Comparison of ENCODE assay signal across 7 cellular contexts in the genomic region with DNA sequence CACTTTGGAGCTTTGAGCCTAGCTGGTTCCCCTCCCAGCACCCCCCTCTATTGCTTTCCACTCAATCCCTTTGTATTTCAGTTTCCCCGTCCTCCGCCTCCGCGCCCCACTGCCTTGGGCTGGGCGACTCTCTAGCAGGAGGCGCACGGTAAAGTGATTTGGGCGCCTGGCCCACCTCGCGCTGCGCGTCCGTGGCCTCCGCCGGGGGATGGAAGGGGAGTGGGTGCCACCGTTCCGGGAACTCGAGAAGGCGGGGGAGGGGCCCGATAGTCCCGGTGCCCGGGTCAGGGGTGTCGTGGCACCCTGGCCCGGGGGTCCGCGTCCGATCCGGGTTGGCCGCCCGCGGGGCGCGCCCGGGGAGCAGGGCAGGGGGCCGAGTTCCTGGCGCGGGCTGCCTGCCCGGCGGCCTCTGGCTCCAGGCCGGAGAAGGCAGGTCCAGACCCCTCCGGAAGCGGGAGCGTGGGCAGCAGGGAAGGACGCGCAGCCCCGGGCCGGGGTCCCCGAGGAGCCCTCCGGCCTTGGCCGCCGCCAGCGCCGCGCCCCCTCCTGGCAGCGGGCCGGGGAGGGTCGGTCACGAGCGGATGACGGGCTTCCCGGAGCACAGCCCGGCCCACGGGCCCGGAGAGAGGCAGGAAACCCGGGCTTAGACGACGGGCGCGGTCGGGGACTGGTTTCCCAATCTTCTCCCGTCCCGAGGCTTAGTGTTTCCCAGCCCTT. TPM values are rescaled to one million over a fixed set of nuclear protein-coding genes. Genes with fewer than 3 reads are reported as not detected.
DNase-seq lines count a peak whose midpoint lies in the region; ATAC-seq, FAIRE-seq and TF ChIP-seq lines count a peak whose summit lies in the region.

No MANE protein-coding gene starts in this region.

- H4K5ac ChIP-seq in IMR-90 (ENCODE audit: low read depth, low read length), result no peak overlapping the region

- no peaks in the 10 kb centered on the region; the same call in 1 of the 2 replicates for H3K9me1 ChIP-seq in IMR-90 (ENCODE audit: insufficient read depth, low read length)

- H2AFZ ChIP-seq in IMR-90 (replicated peaks; ENCODE audit: low read length, poor library complexity), result peak overlapping the region; percentile 74

- ATAC-seq in IMR-90 (ENCODE audit: low read depth), result peak; percentile 42
- peak; percentile 48 for ATAC-seq in stimulated activated naive CD8-positive, alpha-beta T cell treated with anti-CD3 and anti-CD28 coated beads, Interleukin-15, amount 100 ng/mL, for 72 hours
- ATAC-seq in HG02763 (IDR thresholded peaks at IDR 0.05; ENCODE audit: unreplicated experiment), result no peak
- ATAC-seq in HG03342 (IDR thresholded peaks at IDR 0.05; ENCODE audit: unreplicated experiment), result no peak

- intact Hi-C loops in IMR-90 (cut with micrococcal nuclease), result no loop called here
- intact Hi-C loops in kidney (cut with DNase I), result no loop called here

- peak overlapping the region; percentile 21; the same call in 1 of the 2 replicates for H3K14ac ChIP-seq in IMR-90 (replicated peaks; ENCODE audit: low read depth, low read length)

- no peak overlapping the region for H3K27ac Mint-ChIP-seq in stimulated activated naive CD8-positive, alpha-beta T cell treated with anti-CD3 and anti-CD28 coated beads, Interleukin-15, amount 100 ng/mL, for 72 hours

- peak overlapping the region; percentile 40 to 85; a peak in 3 of 4 replicates for H4K8ac ChIP-seq in IMR-90 (ENCODE audit: low read depth in 2 of 2, low read length in 2 of 2)

- no peak overlapping the region for H2BK5ac ChIP-seq in IMR-90 (ENCODE audit: low read depth, low read length, poor library complexity, severe bottlenecking)

- CTCF ChIA-PET in IMR-90 (lab: Yijun Ruan, JAX), result no interaction called here

- WGBS in IMR-90 (ENCODE audit: extremely low coverage in 2 of 2, insufficient read length in 1 of 2), 2 experiments, result 14% methylated on average over 45 of the region's 72 CpGs; no CpG with 5 or more reads in 1 of the 2 experiments

- TF ChIP-seq CTCF in IMR-90 (conservative IDR thresholded peaks at IDR 0.05; ENCODE audit: low read depth, low read length) (no peak), cardiac fibroblast (IDR thresholded peaks at IDR 0.05; ENCODE audit: low read depth, low read length) (no peak), kidney (IDR thresholded peaks at IDR 0.05; ENCODE audit: borderline replicate concordance, extremely low read depth, insufficient read depth) (no peak)

- peak overlapping the region; percentile 78 for H2AK9ac ChIP-seq in IMR-90 (replicated peaks; ENCODE audit: low read depth, low read length, poor library complexity)

- H3K36me3 ChIP-seq in IMR-90 (ENCODE audit: control insufficient read depth, insufficient read depth, low read length), result no peaks in the 10 kb centered on the region
- H3K36me3 ChIP-seq in kidney (ENCODE audit: control insufficient read depth in 1 of 2, insufficient read depth in 2 of 2, low read length in 2 of 2), result no peaks in the 10 kb centered on the region

- H3K23ac ChIP-seq in IMR-90 (ENCODE audit: low read depth, low read length), result peak overlapping the region; percentile 65; the same call in 1 of the 2 replicates

- FAIRE-seq in kidney (lab: Jason Lieb, UNC), result no peak
- FAIRE-seq in H54 (lab: Jason Lieb, UNC), result no peak

- dilution Hi-C loops in IMR-90 (cut with HindIII; ENCODE audit: low sequenced_read_pairs, unreplicated experiment), result no loop called here

- H3K4me1 ChIP-seq in IMR-90 (ENCODE audit: control insufficient read depth, insufficient read depth, low read length) (no peaks in the 10 kb centered on the region), kidney (ENCODE audit: control insufficient read depth in 1 of 2, insufficient read depth in 1 of 2, low read depth in 1 of 2, low read length in 2 of 2) (no peaks in the 10 kb centered on the region)

- H2BK120ac ChIP-seq in IMR-90 (ENCODE audit: low read depth, low read length), result no peak overlapping the region

- peaks cover 60% of the 10 kb centered on the region for H3K27me3 Mint-ChIP-seq in stimulated activated naive CD8-positive, alpha-beta T cell treated with anti-CD3 and anti-CD28 coated beads, Interleukin-15, amount 100 ng/mL, for 72 hours

- H3K9me3 ChIP-seq in IMR-90 (ENCODE audit: control insufficient read depth, insufficient read depth, low read length) (no peaks in the 10 kb centered on the region), kidney (ENCODE audit: control insufficient read depth in 1 of 2, low read length in 2 of 2) (no peaks in the 10 kb centered on the region)

- H3K56ac ChIP-seq in IMR-90 (ENCODE audit: extremely low read depth, insufficient read depth, low read length), result no peak overlapping the region

- H3K79me1 ChIP-seq in IMR-90 (ENCODE audit: low read depth in 1 of 2, low read length in 2 of 2), result no peaks in the 10 kb centered on the region

- peak overlapping the region in 1 of 2 donors; percentile 42 for H3K4me3 Mint-ChIP-seq in stimulated activated naive CD8-positive, alpha-beta T cell treated with anti-CD3 and anti-CD28 coated beads, Interleukin-15, amount 100 ng/mL, for 72 hours

- DNase-seq in IMR-90 (no peak), cardiac fibroblast (ENCODE audit: low read depth in 2 of 2) (peak; percentile 38 to 85), kidney (peak; percentile 89), H54 (ENCODE audit: insufficient read length, low spot score) (no peak)
- no peak for DNase-seq in stimulated activated naive CD8-positive, alpha-beta T cell treated with anti-CD3 and anti-CD28 coated beads, Interleukin-15, amount 100 ng/mL, for 72 hours

- no peaks in the 10 kb centered on the region for H3K9me3 Mint-ChIP-seq in stimulated activated naive CD8-positive, alpha-beta T cell treated with anti-CD3 and anti-CD28 coated beads, Interleukin-15, amount 100 ng/mL, for 72 hours

- H3K4ac ChIP-seq in IMR-90 (ENCODE audit: low read depth, low read length), result 0 out of 2 replicates have a peak overlapping the region, but pooled peaks have one; percentile 36

- no peak overlapping the region; the same call in 1 of the 2 replicates for H3K4me2 ChIP-seq in IMR-90 (ENCODE audit: low read depth, low read length)

- H4K20me1 ChIP-seq in IMR-90 (ENCODE audit: insufficient read depth, low read length), result no peaks in the 10 kb centered on the region

- no peak overlapping the region for H3K18ac ChIP-seq in IMR-90 (ENCODE audit: low read depth, low read length)

- no peak overlapping the region for H2AK5ac ChIP-seq in IMR-90 (ENCODE audit: low read depth, low read length)

- H3K27ac ChIP-seq in IMR-90 (ENCODE audit: insufficient read depth, low read length) (no peak overlapping the region), kidney (ENCODE audit: low read depth in 2 of 2, low read length in 2 of 2) (peak overlapping the region; percentile 65 to 74)

- H2BK20ac ChIP-seq in IMR-90 (ENCODE audit: low read depth, low read length), result peak overlapping the region; percentile 25; the same call in 1 of the 2 replicates

- H3K9ac ChIP-seq in IMR-90 (ENCODE audit: low read depth, low read length), result no peak overlapping the region
- peak overlapping the region in 1 of 2 donors; percentile 35 for H3K9ac ChIP-seq in kidney (ENCODE audit: low read length in 2 of 2)

- in situ Hi-C loops in IMR-90 (cut with MboI; ENCODE audit: low sequenced_read_pairs), result no loop called here

- H3K27me3 ChIP-seq in IMR-90 (ENCODE audit: control insufficient read depth, insufficient read depth, low read length), result peaks cover 20% of the 10 kb centered on the region

- no peak for TF ChIP-seq POLR2A in IMR-90 (IDR thresholded peaks at IDR 0.05; ENCODE audit: low read depth, low read length)
- TF ChIP-seq POLR2A in H54 (IDR thresholded peaks at IDR 0.05; ENCODE audit: low read depth, low read length), result no peak

- no peak for TF ChIP-seq RAD21 in IMR-90 (IDR thresholded peaks at IDR 0.05; ENCODE audit: low read length)

- peaks cover 14% of the 10 kb centered on the region for H3K4me1 Mint-ChIP-seq in stimulated activated naive CD8-positive, alpha-beta T cell treated with anti-CD3 and anti-CD28 coated beads, Interleukin-15, amount 100 ng/mL, for 72 hours

- H3K4me3 ChIP-seq in IMR-90 (ENCODE audit: insufficient read depth, low read depth, low read length) (no peak overlapping the region), cardiac fibroblast (replicated peaks in 1 of 2; ENCODE audit: low read depth in 2 of 2, low read length in 2 of 2) (peak overlapping the region in 1 of 2 donors; percentile 30), kidney (ENCODE audit: low read length in 2 of 2) (peak overlapping the region in 1 of 2 donors; percentile 39)

- BruUV-seq in IMR-90 (replicated peaks; lab: Mats Ljungman, UMichigan), result no TSS peak

- H4K91ac ChIP-seq in IMR-90 (ENCODE audit: insufficient read depth, low read depth, low read length), result peak overlapping the region; percentile 41; the same call in 1 of the 2 replicates

- POLR2A ChIA-PET in IMR-90 (lab: Charles Lee; ENCODE audit: unreplicated experiment), result no interaction called here

- peak overlapping the region; percentile 61; the same call in 1 of the 3 replicates for H2BK15ac ChIP-seq in IMR-90 (ENCODE audit: low read depth, low read length)

TF ChIP-seq in IMR-90, 13 proteins besides CTCF, POLR2A, EP300 and RAD21:
- TF ChIP-seq BHLHE40 (IDR thresholded peaks at IDR 0.05; ENCODE audit: low read depth, low read length) (peak; percentile 41; the same call in 1 of the 2 replicates), CEBPB (IDR thresholded peaks at IDR 0.05; ENCODE audit: low read depth, low read length) (0 out of 2 replicates have a peak, but pooled peaks have one; percentile 4), NFE2L2 (IDR thresholded peaks at IDR 0.05; ENCODE audit: low read depth, low read length) (no peak)

RNA-seq across cellular contexts. Expression of a gene that starts 15.8 kb away (rescaled TPM):
- total RNA-seq in IMR-90 (2012; rRNA removed) (0.72 and 0.83 TPM in 2 replicates), kidney (1.4 TPM)
- polyA plus RNA-seq in IMR-90 (2012; rRNA removed) (0.48 and 0.52 TPM in 2 replicates), kidney (ENCODE audit: insufficient read depth, low read depth, low replicate concordance) (not detected)
- 0.40 and 0.52 TPM in 2 replicates for polyA plus RNA-seq in IMR-90 (2012; cell fraction: cytosol; rRNA removed)
- 0.32 and 0.38 TPM in 2 replicates for polyA plus RNA-seq in IMR-90 (2012; cell fraction: nucleus; rRNA removed; ENCODE audit: low replicate concordance)

Comparison
In these comparisons a context has a peak if more than half of its experiments do, and no peak if none do; other contexts are left out.
1. ATAC-seq: peak in IMR-90 (single experiment) and stimulated activated naive CD8-positive, alpha-beta T cell treated with anti-CD3 and anti-CD28 coated beads, Interleukin-15, amount 100 ng/mL, for 72 hours (single experiment); none in HG02763 (single experiment) and HG03342 (single experiment).
2. DNase-seq: peak in cardiac fibroblast (2 of 2) and kidney (single experiment); none in IMR-90 (single experiment), stimulated activated naive CD8-positive, alpha-beta T cell treated with anti-CD3 and anti-CD28 coated beads, Interleukin-15, amount 100 ng/mL, for 72 hours (0 of 2) and H54 (single experiment).